8 cellular contexts compared by ENCODE assay signal in the genomic region with DNA sequence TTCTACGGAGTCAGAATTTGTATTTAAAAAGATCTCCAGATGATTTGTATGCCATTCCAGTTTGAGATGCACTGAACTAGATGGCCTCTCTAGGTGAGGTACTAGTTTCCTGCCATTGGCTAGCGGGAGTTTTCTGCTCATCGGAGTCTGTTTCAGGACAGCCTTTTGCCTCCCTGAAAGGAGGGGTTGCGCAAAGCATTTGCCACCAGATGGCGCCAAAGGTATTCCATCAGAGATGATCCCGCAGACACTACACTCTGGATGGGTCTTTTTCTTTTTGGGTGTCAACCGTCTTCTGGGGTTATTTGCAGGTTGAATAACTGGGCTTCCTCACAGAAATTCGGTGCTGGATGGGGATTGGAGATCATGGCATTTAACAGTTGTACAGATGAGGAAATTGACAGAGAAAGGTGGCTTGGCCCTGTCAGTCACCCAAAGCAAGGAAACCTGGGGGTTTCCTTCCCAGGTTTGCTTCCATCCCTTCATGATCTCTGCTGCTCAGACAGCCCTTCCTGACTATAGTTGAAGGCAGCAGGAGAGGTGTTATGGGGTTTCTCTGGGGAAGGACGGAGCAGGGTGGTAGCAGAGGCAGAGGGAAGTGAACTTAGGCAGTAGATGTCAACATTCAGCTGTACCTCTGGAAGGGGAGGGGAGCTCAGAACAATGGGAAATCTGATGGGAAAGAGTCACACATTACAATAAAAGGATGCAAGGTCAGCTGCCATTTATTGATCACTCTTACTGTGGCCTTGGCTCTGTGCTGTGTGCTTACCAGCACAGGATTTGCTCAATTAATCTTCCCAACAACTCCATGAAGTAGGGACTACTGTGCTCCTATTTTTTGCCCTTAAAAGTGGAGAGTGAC.
DNase-seq lines count a peak whose midpoint lies in the region; ATAC-seq and TF ChIP-seq lines count a peak whose summit lies in the region.

No MANE protein-coding gene starts in this region.

- no peaks in the 10 kb centered on the region for H3K9me3 Mint-ChIP-seq in WTC11

- no peaks in the 10 kb centered on the region for H3K36me3 Mint-ChIP-seq in WTC11

- TF ChIP-seq CTCF in AG04449 (IDR thresholded peaks at IDR 0.05; ENCODE audit: insufficient read depth, low read length, missing control alignments) (peak; percentile 83), WTC11 (IDR thresholded peaks at IDR 0.05) (peak; percentile 77), cardiac fibroblast (IDR thresholded peaks at IDR 0.05; ENCODE audit: low read depth, low read length) (peak; percentile 89)

- peak; percentile 66 for ATAC-seq in GM18519 (IDR thresholded peaks at IDR 0.05; ENCODE audit: low FRiP score, unreplicated experiment)
- peak; percentile 92 for ATAC-seq in HG03066 (IDR thresholded peaks at IDR 0.05; ENCODE audit: low read depth, unreplicated experiment)
- ATAC-seq in WTC11, result peak; percentile 92

- POLR2A ChIA-PET in AG04449 (lab: Yijun Ruan, JAX) (no interaction called here), WTC11 (lab: Charles Lee) (no interaction called here)

- no peak overlapping the region for H3K27ac Mint-ChIP-seq in WTC11

- peaks cover 13% of the 10 kb centered on the region for H3K4me1 Mint-ChIP-seq in WTC11

- H3K27me3 Mint-ChIP-seq in WTC11 (ENCODE audit: low read depth), result no peaks in the 10 kb centered on the region

- DNase-seq in AG04449 (ENCODE audit: low read depth, low spot score), result no peak
- DNase-seq in NCI-H2171 (lab: John Stamatoyannopoulos, UW), result peak; percentile 100
- DNase-seq in WTC11 (ENCODE audit: low spot score), result peak; percentile 91
- peak; percentile 88 to 91 for DNase-seq in cardiac fibroblast (ENCODE audit: low read depth in 2 of 2)
- peak; percentile 82 for DNase-seq in kidney tubule cell (ENCODE audit: low spot score)
- DNase-seq in stimulated activated CD4-positive, alpha-beta T cell treated with anti-CD3 and anti-CD28 coated beads, Interleukin-4, amount 100 ng/mL, for 1 hour, result peak; percentile 79

- H3K4me3 ChIP-seq in AG04449 (ENCODE audit: low read depth, low read length) (no peak overlapping the region), cardiac fibroblast (replicated peaks in 1 of 2; ENCODE audit: low read depth in 2 of 2, low read length in 2 of 2) (no peak overlapping the region)

- CTCF ChIA-PET in AG04449 (lab: Yijun Ruan, JAX), result interaction anchor here (0.6 to 7.8 kb wide), 53 partner anchors 9 to 476 kb away, joined by 3 to 83 read pairs (median 4); no protein-coding TSS in a partner anchor
- CTCF ChIA-PET in WTC11 (lab: Charles Lee), result interaction anchor here (0.9 to 2.2 kb wide), 8 partner anchors 95 to 356 kb away, joined by 3 to 12 read pairs (median 5); no protein-coding TSS in a partner anchor

- no peak overlapping the region for H3K4me3 Mint-ChIP-seq in WTC11

TF ChIP-seq in WTC11, 78 proteins besides CTCF, POLR2A, EP300 and RAD21:
- TF ChIP-seq, protein P1, sequence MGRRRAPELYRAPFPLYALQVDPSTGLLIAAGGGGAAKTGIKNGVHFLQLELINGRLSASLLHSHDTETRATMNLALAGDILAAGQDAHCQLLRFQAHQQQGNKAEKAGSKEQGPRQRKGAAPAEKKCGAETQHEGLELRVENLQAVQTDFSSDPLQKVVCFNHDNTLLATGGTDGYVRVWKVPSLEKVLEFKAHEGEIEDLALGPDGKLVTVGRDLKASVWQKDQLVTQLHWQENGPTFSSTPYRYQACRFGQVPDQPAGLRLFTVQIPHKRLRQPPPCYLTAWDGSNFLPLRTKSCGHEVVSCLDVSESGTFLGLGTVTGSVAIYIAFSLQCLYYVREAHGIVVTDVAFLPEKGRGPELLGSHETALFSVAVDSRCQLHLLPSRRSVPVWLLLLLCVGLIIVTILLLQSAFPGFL (CRISPR knock-in tag; IDR thresholded peaks at IDR 0.05; ENCODE audit: borderline replicate concordance), result no peak
- TF ChIP-seq ZNF121 (CRISPR knock-in tag; IDR thresholded peaks at IDR 0.05), result peak; percentile 67; the same call in 1 of the 2 replicates
